In the genomic region with DNA sequence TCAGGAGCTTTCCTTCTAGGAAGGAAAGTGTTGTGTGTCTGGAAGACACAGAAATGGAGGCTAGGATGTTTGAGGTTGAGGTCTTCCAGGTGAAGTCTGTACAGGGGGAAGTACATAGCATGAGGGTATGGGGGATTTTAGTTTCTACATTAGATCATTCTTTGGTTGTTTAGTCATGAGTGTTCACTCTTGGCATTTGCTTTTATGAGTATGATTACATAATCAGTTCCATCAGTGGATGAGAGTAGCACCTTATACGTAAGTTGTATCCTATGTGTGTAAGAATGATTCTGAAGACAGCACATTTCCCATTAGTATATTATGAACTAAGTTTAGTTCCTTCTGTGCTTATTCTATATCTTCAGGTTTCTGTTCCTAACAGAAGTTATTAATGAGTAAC, we compare ENCODE assay signal across 9 cellular contexts. TPM values are rescaled to one million over a fixed set of nuclear protein-coding genes. Genes with fewer than 3 reads are reported as not detected.
A peak's percentile ranks its signal among the peaks of the same experiment; 100 is the strongest.
DNase-seq lines count a peak whose midpoint lies in the region; ATAC-seq, FAIRE-seq and TF ChIP-seq lines count a peak whose summit lies in the region.
"Had no signal": no experiment of that assay in that cellular context is flagged by ENCODE, and none has a peak within 500 bp of the region (broad histone marks: within the 10 kb centered on the region; RNA-seq: fewer than 3 reads in every experiment).

No MANE protein-coding gene starts in this region.

- peak overlapping the region; percentile 90 for H3K4me3 ChIP-seq in ACC112 (ENCODE audit: low read depth, low read length)
- H3K4me3 ChIP-seq in kidney (ENCODE audit: low read length in 2 of 2): peak overlapping the region; percentile 18 to 78

- H3K79me2 ChIP-seq in ACC112 (ENCODE audit: control insufficient read depth, insufficient read depth, low read length, unreplicated experiment): peaks cover 61% of the 10 kb centered on the region

- intact Hi-C loops in kidney (cut with DNase I) (no loop called here), posterior cingulate gyrus (cut with DNase I) (loop anchor here (5.0 kb wide), 1 partner anchor 171 kb away; no protein-coding TSS in a partner anchor)

- H3K27ac ChIP-seq in ACC112 (ENCODE audit: low read depth, low read length): no peak overlapping the region
- no peak overlapping the region for H3K27ac ChIP-seq in kidney (ENCODE audit: low read depth in 2 of 2, low read length in 2 of 2)

- peak; percentile 12 for ATAC-seq in GM18868 (IDR thresholded peaks at IDR 0.05; ENCODE audit: unreplicated experiment)
- ATAC-seq in activated CD8-positive, alpha-beta T cell treated with anti-CD3 and anti-CD28 coated beads, Interleukin-2, amount 10 ng/mL, durations not matched to agents 7 days and 5 days: no peak
- ATAC-seq in GM21515 (IDR thresholded peaks at IDR 0.05; ENCODE audit: unreplicated experiment): no peak

- no peaks in the 10 kb centered on the region for H3K9me3 ChIP-seq in kidney (ENCODE audit: control insufficient read depth in 1 of 2, low read length in 2 of 2)

- H3K27ac Mint-ChIP-seq in activated CD8-positive, alpha-beta T cell treated with anti-CD3 and anti-CD28 coated beads, Interleukin-2, amount 10 ng/mL, durations not matched to agents 7 days and 5 days: peak overlapping the region; percentile 85

- CTCF ChIA-PET in activated CD8-positive, alpha-beta T cell treated with anti-CD3 and anti-CD28 coated beads, Interleukin-2, amount 10 ng/mL, durations not matched to agents 7 days and 5 days (lab: Charles Lee): interaction anchor here (0.8 to 2.4 kb wide), 5 partner anchors 12 to 162 kb away, joined by 3 to 13 read pairs (median 4); no protein-coding TSS in a partner anchor

- H3K4me1 ChIP-seq in ACC112 (ENCODE audit: control insufficient read depth, insufficient read depth, low read length, unreplicated experiment) (peaks cover 10% of the 10 kb centered on the region), kidney (ENCODE audit: control insufficient read depth in 1 of 2, insufficient read depth in 1 of 2, low read depth in 1 of 2, low read length in 2 of 2) (peaks cover 8 to 13% of the 10 kb centered on the region in 2 donors)

- peaks cover 14% of the 10 kb centered on the region for H3K27me3 Mint-ChIP-seq in activated CD8-positive, alpha-beta T cell treated with anti-CD3 and anti-CD28 coated beads, Interleukin-2, amount 10 ng/mL, durations not matched to agents 7 days and 5 days (ENCODE audit: low read depth)

- peak overlapping the region; percentile 83 for H3K4me3 Mint-ChIP-seq in activated CD8-positive, alpha-beta T cell treated with anti-CD3 and anti-CD28 coated beads, Interleukin-2, amount 10 ng/mL, durations not matched to agents 7 days and 5 days

- POLR2A ChIA-PET in activated CD8-positive, alpha-beta T cell treated with anti-CD3 and anti-CD28 coated beads, Interleukin-2, amount 10 ng/mL, durations not matched to agents 7 days and 5 days (lab: Charles Lee): no interaction called here

- no peak for DNase-seq in activated CD8-positive, alpha-beta T cell treated with anti-CD3 and anti-CD28 coated beads, Interleukin-2, amount 10 ng/mL, durations not matched to agents 7 days and 5 days
- no peak for DNase-seq in kidney
- DNase-seq in retina: no peak
- no peak for DNase-seq in posterior cingulate gyrus
- DNase-seq in NK-92 treated with Interleukin-12 subunit alpha and Interleukin-12 subunit beta, amount 100 ng/mL, for 24 hours (lab: John Stamatoyannopoulos, UW): no peak
- DNase-seq: NCI-H1105 had no signal

- no peak for FAIRE-seq in kidney (lab: Jason Lieb, UNC)

- H3K9me3 Mint-ChIP-seq in activated CD8-positive, alpha-beta T cell treated with anti-CD3 and anti-CD28 coated beads, Interleukin-2, amount 10 ng/mL, durations not matched to agents 7 days and 5 days (ENCODE audit: insufficient read depth): peaks cover 9% of the 10 kb centered on the region

- peaks cover 9% of the 10 kb centered on the region; the same call in 1 of the 2 replicates for H3K27me3 ChIP-seq in ACC112 (ENCODE audit: insufficient read depth, low read length)

- H3K9ac ChIP-seq in kidney (ENCODE audit: low read length in 2 of 2): no peak overlapping the region

- H3K36me3 Mint-ChIP-seq in activated CD8-positive, alpha-beta T cell treated with anti-CD3 and anti-CD28 coated beads, Interleukin-2, amount 10 ng/mL, durations not matched to agents 7 days and 5 days (ENCODE audit: low read depth): peaks cover 19% of the 10 kb centered on the region

- no peak overlapping the region for H2AFZ ChIP-seq in ACC112 (ENCODE audit: low read length, unreplicated experiment)

- peaks cover 52% of the 10 kb centered on the region for H3K4me1 Mint-ChIP-seq in activated CD8-positive, alpha-beta T cell treated with anti-CD3 and anti-CD28 coated beads, Interleukin-2, amount 10 ng/mL, durations not matched to agents 7 days and 5 days (ENCODE audit: low read depth)

- TF ChIP-seq CTCF in kidney (IDR thresholded peaks at IDR 0.05; ENCODE audit: borderline replicate concordance, extremely low read depth, insufficient read depth): no peak

- H3K36me3 ChIP-seq in ACC112 (ENCODE audit: insufficient read depth, low read length) (no peaks in the 10 kb centered on the region), kidney (ENCODE audit: control insufficient read depth in 1 of 2, insufficient read depth in 2 of 2, low read length in 2 of 2) (no peaks in the 10 kb centered on the region)

RNA-seq across cellular contexts. Expression of a gene that starts 1.9 kb away (rescaled TPM):
- total RNA-seq in activated CD8-positive, alpha-beta T cell treated with anti-CD3 and anti-CD28 coated beads, Interleukin-2, amount 10 ng/mL, durations not matched to agents 7 days and 5 days: 10 to 100 TPM; 32.5 to 36.3 TPM
- total RNA-seq in kidney: 46.8 TPM
- 7.4 TPM for polyA plus RNA-seq in kidney (ENCODE audit: insufficient read depth, low read depth, low replicate concordance)
